Comparison of ENCODE assay signal across 13 cellular contexts in genomic region chr2:241410739-241411176, GRCh38. TPM values are rescaled to one million over a fixed set of nuclear protein-coding genes. Genes with fewer than 3 reads are reported as not detected.
DNase-seq lines count a peak whose midpoint lies in the region; ATAC-seq and TF ChIP-seq lines count a peak whose summit lies in the region.
"Had no signal": no experiment of that assay in that cellular context is flagged by ENCODE, and none has a peak within 500 bp of the region (broad histone marks: within the 10 kb centered on the region; RNA-seq: fewer than 3 reads in every experiment).

No MANE protein-coding gene starts in this region.

- CTCF ChIA-PET in RWPE1 (lab: Yijun Ruan, JAX): no interaction called here

- POLR2A ChIA-PET in RWPE1 (lab: Yijun Ruan, JAX; ENCODE audit: low non-redundant PET): no interaction called here

- no peak overlapping the region for H3K4me3 Mint-ChIP-seq in chondrocyte (ENCODE audit: unreplicated experiment)
- H3K4me3 Mint-ChIP-seq: stimulated activated naive B cell treated with anti-CD40 and anti-IgM and Interleukin-4, amounts not matched to agents 10 μg/mL and 1 μg/mL and 100 μg/mL, for 72 hours; T-helper 1 cell treated with Interleukin-12 subunit alpha and Interleukin-12 subunit beta and Interleukin-4 antibody, amounts not matched to agents 30 μg/mL and 1 μg/mL, for 36 hours had no signal

- WGBS in right cardiac atrium: 90% methylated on average over 9 of the region's 9 CpGs

- peak overlapping the region; percentile 70 for H3K27ac ChIP-seq in substantia nigra (ENCODE audit: low read depth, low read length, poor library complexity, severe bottlenecking)
- H3K27ac ChIP-seq in Peyer's patch: no peak overlapping the region
- no peak overlapping the region for H3K27ac ChIP-seq in right cardiac atrium (ENCODE audit: low read length)
- no peak overlapping the region for H3K27ac ChIP-seq in RWPE1

- no peaks in the 10 kb centered on the region for H3K9me3 ChIP-seq in Peyer's patch
- H3K9me3 ChIP-seq in right cardiac atrium (ENCODE audit: control insufficient read depth, low read length): no peaks in the 10 kb centered on the region

- ATAC-seq in left colon (peak; percentile 22), right cardiac atrium (no peak)
- ATAC-seq: activated naive CD4-positive, alpha-beta T cell treated with anti-CD3 and anti-CD28 coated beads, Interleukin-2, amount 50 U/mL, for 72 hours; stimulated activated naive B cell treated with anti-CD40 and anti-IgM and Interleukin-4, amounts not matched to agents 10 μg/mL and 1 μg/mL and 100 μg/mL, for 72 hours had no signal

- intact Hi-C loops in left colon (cut with DNase I, micrococcal nuclease): no loop called here
- intact Hi-C loops in right cardiac atrium (cut with DNase I): no loop called here

- TF ChIP-seq CTCF in chondrocyte (IDR thresholded peaks at IDR 0.05) (no peak), Peyer's patch (IDR thresholded peaks at IDR 0.05) (no peak), RWPE1 (conservative IDR thresholded peaks at IDR 0.05; ENCODE audit: low read depth) (no peak)

- peak overlapping the region; percentile 75 for H3K27ac Mint-ChIP-seq in chondrocyte (ENCODE audit: unreplicated experiment)
- H3K27ac Mint-ChIP-seq: activated naive CD4-positive, alpha-beta T cell treated with anti-CD3 and anti-CD28 coated beads, Interleukin-2, amount 50 U/mL, for 72 hours; stimulated activated naive B cell treated with anti-CD40 and anti-IgM and Interleukin-4, amounts not matched to agents 10 μg/mL and 1 μg/mL and 100 μg/mL, for 72 hours; T-helper 1 cell treated with Interleukin-12 subunit alpha and Interleukin-12 subunit beta and Interleukin-4 antibody, amounts not matched to agents 30 μg/mL and 1 μg/mL, for 36 hours had no signal

- peak; percentile 7 for DNase-seq in NCI-H460 (ENCODE audit: extremely low read depth, low read depth)
- no peak for DNase-seq in chondrocyte (ENCODE audit: low spot score)
- no peak for DNase-seq in left colon
- peak in 38 of 49 donors; percentile 16 to 80 (median 56) for DNase-seq in substantia nigra (lab: John Stamatoyannopoulos, UW)
- DNase-seq in Peyer's patch: no peak
- no peak for DNase-seq in right cardiac atrium
- no peak for DNase-seq in RWPE1 (ENCODE audit: low spot score)
- DNase-seq: Calu3; Kasumi-1; NCI-H2107; stimulated activated naive B cell treated with anti-CD40 and anti-IgM and Interleukin-4, amounts not matched to agents 10 μg/mL and 1 μg/mL and 100 μg/mL, for 72 hours had no signal

- H3K36me3 Mint-ChIP-seq in chondrocyte (ENCODE audit: low read depth): peaks cover 21% of the 10 kb centered on the region

- no peaks in the 10 kb centered on the region for H3K9me3 Mint-ChIP-seq in chondrocyte (ENCODE audit: low read depth)
- H3K9me3 Mint-ChIP-seq: activated naive CD4-positive, alpha-beta T cell treated with anti-CD3 and anti-CD28 coated beads, Interleukin-2, amount 50 U/mL, for 72 hours; stimulated activated naive B cell treated with anti-CD40 and anti-IgM and Interleukin-4, amounts not matched to agents 10 μg/mL and 1 μg/mL and 100 μg/mL, for 72 hours; T-helper 1 cell treated with Interleukin-12 subunit alpha and Interleukin-12 subunit beta and Interleukin-4 antibody, amounts not matched to agents 30 μg/mL and 1 μg/mL, for 36 hours had no signal

- H3K27me3 Mint-ChIP-seq in chondrocyte (ENCODE audit: low read depth): no peaks in the 10 kb centered on the region
- H3K27me3 Mint-ChIP-seq: stimulated activated naive B cell treated with anti-CD40 and anti-IgM and Interleukin-4, amounts not matched to agents 10 μg/mL and 1 μg/mL and 100 μg/mL, for 72 hours had no signal

- no peaks in the 10 kb centered on the region for H3K27me3 ChIP-seq in Peyer's patch
- no peaks in the 10 kb centered on the region for H3K27me3 ChIP-seq in right cardiac atrium (ENCODE audit: control insufficient read depth, insufficient read depth)

- no peaks in the 10 kb centered on the region for H3K4me1 ChIP-seq in Peyer's patch
- no peaks in the 10 kb centered on the region for H3K4me1 ChIP-seq in right cardiac atrium (ENCODE audit: control insufficient read depth, insufficient read depth, low read length)

- H3K36me3 ChIP-seq in Peyer's patch: peaks cover 0 to 92% (median 0%) of the 10 kb centered on the region in 3 donors

- no peak overlapping the region for H3K4me3 ChIP-seq in Peyer's patch
- H3K4me3 ChIP-seq in right cardiac atrium (ENCODE audit: low read length): no peak overlapping the region

- H3K4me1 Mint-ChIP-seq in chondrocyte (ENCODE audit: low read depth): peaks cover 17% of the 10 kb centered on the region
- H3K4me1 Mint-ChIP-seq: stimulated activated naive B cell treated with anti-CD40 and anti-IgM and Interleukin-4, amounts not matched to agents 10 μg/mL and 1 μg/mL and 100 μg/mL, for 72 hours had no signal

- TF ChIP-seq POLR2A in Peyer's patch (IDR thresholded peaks at IDR 0.05): no peak

RNA-seq across cellular contexts. Expression of gene FARP2, which starts 54.7 kb away (rescaled TPM):
- total RNA-seq in NCI-H460 (2014; rRNA removed; shearing (Covaris generic)): 29.2 and 30.4 TPM in 2 replicates
- 26.8 and 33.1 TPM in 2 replicates for polyA plus RNA-seq in NCI-H460 (2014; cell fraction: nucleus; rRNA removed)
- total RNA-seq in chondrocyte (54.0 to 57.1 TPM (median 56.0 TPM) in 3 replicates), left colon (100 to 1,000 TPM; 126 to 138 TPM), Peyer's patch (100 to 1,000 TPM; 107 to 169 (median 140) TPM), right cardiac atrium (10 to 100 TPM; 22.6 to 28.4 (median 24.5) TPM)
- 6.1 TPM for polyA plus RNA-seq in right cardiac atrium

Comparison
In these comparisons a context has a peak if more than half of its experiments do, and no peak if none do; other contexts are left out.
1. DNase-seq: peak in NCI-H460 (single experiment) and substantia nigra (38 of 49); none in chondrocyte (single experiment), left colon (0 of 2), Peyer's patch (0 of 3), right cardiac atrium (0 of 3) and RWPE1 (single experiment).